Comparison of ENCODE assay signal across 28 cellular contexts in the genomic region with DNA sequence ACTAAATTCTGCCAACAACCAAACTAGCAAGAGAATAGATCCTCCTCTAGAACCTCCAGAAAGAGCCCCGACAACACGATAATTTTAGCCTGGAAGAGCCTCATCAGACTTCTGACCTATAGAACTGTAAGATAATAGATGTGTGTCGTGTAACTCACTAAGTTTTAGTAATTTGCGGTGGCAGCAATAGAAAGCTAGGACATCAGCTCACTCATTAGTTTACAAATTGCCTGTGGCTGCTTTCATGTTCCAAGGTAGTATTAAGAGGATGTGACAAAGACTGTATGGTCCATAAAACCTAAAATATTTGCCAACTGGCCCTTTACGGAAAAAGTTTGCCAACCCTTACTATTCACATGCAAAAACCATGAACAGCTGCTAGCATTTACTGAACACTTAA.
"Had no signal": no experiment of that assay in that cellular context is flagged by ENCODE, and none has a peak within 500 bp of the region (broad histone marks: within the 10 kb centered on the region; RNA-seq: fewer than 3 reads in every experiment).

No MANE protein-coding gene starts in this region.

- H3K27ac ChIP-seq: left lung, lower lobe of right lung, pancreas, prostate gland, skin epidermis, tibial nerve, uterus had no signal

- DNase-seq: hypothalamus; immature natural killer cell; kidney; left colon; left lung; lower lobe of right lung; mammary epithelial cell; mesenchymal stem cell; naive thymus-derived CD8-positive, alpha-beta T cell; nucleus accumbens; pancreas; posterior cingulate gyrus; retina; right cardiac atrium; stimulated activated CD4-positive, alpha-beta T cell treated with anti-CD3 and anti-CD28 coated beads, Interleukin-12 subunit alpha, Interleukin-12 subunit beta, amount 100 ng/mL, for 4 hours; stimulated activated CD4-positive, alpha-beta T cell treated with anti-CD3 and anti-CD28 coated beads, Interleukin-15, amount 100 ng/mL, for 24 hours; stimulated activated CD4-positive, alpha-beta T cell treated with anti-CD3 and anti-CD28 coated beads, Interleukin-4, amount 100 ng/mL, for 24 hours; stimulated activated naive CD4-positive, alpha-beta T cell; uterus had no signal

- H3K9me3 ChIP-seq: left lung, lower lobe of right lung, pancreas, prostate gland, tibial nerve, uterus had no signal

- H3K4me1 Mint-ChIP-seq: immature natural killer cell; nephron; stimulated activated effector memory CD8-positive, alpha-beta T cell treated with anti-CD3 and anti-CD28 coated beads, Interleukin-12 subunit alpha, Interleukin-12 subunit beta, amount 100 ng/mL, for 72 hours had no signal

- H3K36me3 Mint-ChIP-seq: immature natural killer cell; naive thymus-derived CD8-positive, alpha-beta T cell; stimulated activated effector memory CD8-positive, alpha-beta T cell treated with anti-CD3 and anti-CD28 coated beads, Interleukin-12 subunit alpha, Interleukin-12 subunit beta, amount 100 ng/mL, for 72 hours; type B pancreatic cell had no signal

- ATAC-seq: left colon; left lung; lower lobe of right lung; naive thymus-derived CD8-positive, alpha-beta T cell; pancreas; right cardiac atrium; sciatic nerve; stimulated activated effector memory CD8-positive, alpha-beta T cell treated with anti-CD3 and anti-CD28 coated beads, Interleukin-12 subunit alpha, Interleukin-12 subunit beta, amount 100 ng/mL, for 72 hours had no signal

- H3K27ac Mint-ChIP-seq: immature natural killer cell; nephron; stimulated activated effector memory CD8-positive, alpha-beta T cell treated with anti-CD3 and anti-CD28 coated beads, Interleukin-12 subunit alpha, Interleukin-12 subunit beta, amount 100 ng/mL, for 72 hours; stimulated activated naive CD8-positive, alpha-beta T cell treated with anti-CD3 and anti-CD28 coated beads, Interleukin-15, Interleukin-2, amounts not matched to agents 100 ng/mL and 50 ng/mL, for 24 hours; type B pancreatic cell had no signal

- H3K4me3 Mint-ChIP-seq: immature natural killer cell; naive thymus-derived CD8-positive, alpha-beta T cell; nephron; neural crest cell; stimulated activated effector memory CD8-positive, alpha-beta T cell treated with anti-CD3 and anti-CD28 coated beads, Interleukin-12 subunit alpha, Interleukin-12 subunit beta, amount 100 ng/mL, for 72 hours; stimulated activated naive CD8-positive, alpha-beta T cell treated with anti-CD3 and anti-CD28 coated beads, Interleukin-15, Interleukin-2, amounts not matched to agents 100 ng/mL and 50 ng/mL, for 24 hours; type B pancreatic cell had no signal

- H3K36me3 ChIP-seq: left lung, lower lobe of right lung, pancreas, prostate gland, tibial nerve, uterus had no signal

- H3K4me3 ChIP-seq: left lung, lower lobe of right lung, pancreas, prostate gland, skin epidermis, tibial nerve, uterus had no signal

- H3K9me3 Mint-ChIP-seq: immature natural killer cell; naive thymus-derived CD8-positive, alpha-beta T cell; nephron; neural crest cell; stimulated activated effector memory CD8-positive, alpha-beta T cell treated with anti-CD3 and anti-CD28 coated beads, Interleukin-12 subunit alpha, Interleukin-12 subunit beta, amount 100 ng/mL, for 72 hours; stimulated activated naive CD8-positive, alpha-beta T cell treated with anti-CD3 and anti-CD28 coated beads, Interleukin-15, Interleukin-2, amounts not matched to agents 100 ng/mL and 50 ng/mL, for 24 hours; type B pancreatic cell had no signal
